ENCODE assay signal across 8 cellular contexts in the genomic region with DNA sequence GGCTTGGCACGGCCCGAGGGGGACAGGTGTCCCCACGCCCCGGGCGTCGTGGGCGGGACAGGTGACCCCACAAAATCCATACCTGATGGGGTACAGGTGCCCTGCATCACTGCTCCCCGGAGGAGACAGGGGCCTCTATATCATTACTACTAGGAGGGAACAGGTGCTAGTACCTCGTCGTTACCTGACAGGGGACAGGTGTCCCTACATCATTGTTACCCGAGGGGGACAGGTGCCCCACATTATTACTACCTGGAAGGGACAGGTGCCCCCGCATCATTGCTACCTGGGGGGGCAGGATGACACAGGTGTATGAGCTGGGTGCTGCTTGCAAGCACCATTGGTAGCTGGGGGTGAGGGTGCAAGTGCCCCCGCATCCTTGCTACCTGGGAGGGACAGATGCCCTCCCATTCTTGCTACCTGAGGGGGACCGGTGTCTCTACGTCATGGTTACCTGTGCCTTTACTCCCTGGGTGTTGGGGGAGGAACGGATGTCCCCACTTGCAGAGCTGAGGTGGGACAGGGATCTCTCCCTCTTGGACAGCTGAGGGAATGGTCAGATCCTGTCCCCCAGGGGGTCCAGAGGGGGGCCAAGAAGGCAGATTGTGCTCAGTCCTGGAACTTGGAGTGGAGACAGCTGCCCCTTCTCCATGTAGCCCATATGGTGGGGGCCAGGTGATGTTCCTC. TPM values are rescaled to one million over a fixed set of nuclear protein-coding genes. Genes with fewer than 3 reads are reported as not detected.
DNase-seq lines count a peak whose midpoint lies in the region; ATAC-seq, FAIRE-seq and TF ChIP-seq lines count a peak whose summit lies in the region.

No MANE protein-coding gene starts in this region.

- H2BK20ac ChIP-seq in H1 (ENCODE audit: low read length) = no peak overlapping the region

- H3K9me3 ChIP-seq in H1 (ENCODE audit: insufficient read depth in 2 of 2, low read depth in 1 of 2, low read length in 1 of 2) = no peaks in the 10 kb centered on the region

- no peak for FAIRE-seq in H1 (lab: Jason Lieb, UNC)

- peak overlapping the region; percentile 65; the same call in 1 of the 2 replicates for H2AK5ac ChIP-seq in H1 (ENCODE audit: low read depth, low read length)

- no peak overlapping the region for H4K5ac ChIP-seq in H1 (ENCODE audit: insufficient read length, low read depth, low read length)

- H3K27ac Mint-ChIP-seq in osteocyte (ENCODE audit: unreplicated experiment) = no peak overlapping the region

- H3K27me3 Mint-ChIP-seq in osteocyte (ENCODE audit: unreplicated experiment) = no peaks in the 10 kb centered on the region

- H3K4me3 Mint-ChIP-seq in osteocyte (ENCODE audit: unreplicated experiment) = peak overlapping the region; percentile 65

- peak overlapping the region; percentile 85 for H4K91ac ChIP-seq in H1 (replicated peaks; ENCODE audit: insufficient read length, low read length)

- no peak overlapping the region for H2BK12ac ChIP-seq in H1 (ENCODE audit: low read depth, low read length)

- no peaks in the 10 kb centered on the region for H3K36me3 Mint-ChIP-seq in osteocyte (ENCODE audit: unreplicated experiment)

- no peak overlapping the region for H2BK5ac ChIP-seq in H1 (ENCODE audit: low read depth, low read length)

- no peak overlapping the region for H3K27ac ChIP-seq in H1 (ENCODE audit: low read depth, low read length)

- no peak overlapping the region for H3K23ac ChIP-seq in H1 (ENCODE audit: insufficient read length)

- POLR2A ChIA-PET in H1 (lab: Charles Lee; ENCODE audit: partially characterized antibody) = interaction anchor here (1.4 kb wide), 1 partner anchor 126 kb away, joined by 3 read pairs; a partner anchor contains a TSS

- peaks cover 12% of the 10 kb centered on the region for H3K79me1 ChIP-seq in H1 (ENCODE audit: low read depth, low read length)

- 29% methylated on average over 12 of the region's 16 CpGs; no CpG with 5 or more reads in 1 of the 2 experiments for WGBS in H1 (ENCODE audit: extremely low coverage in 1 of 2, insufficient coverage in 1 of 2, insufficient read length in 1 of 2, insufficient replicate concordance in 2 of 2, low coverage in 1 of 2, low lambda C conversion rate in 2 of 2, missing lambda C conversion rate in 1 of 2), 2 experiments

- H3K4me1 ChIP-seq in H1 (replicated peaks in 1 of 4; ENCODE audit: control insufficient read depth in 3 of 4, insufficient read depth in 4 of 4, low read length in 3 of 4) = peaks cover 0 to 8% (median 5%) of the 10 kb centered on the region in 4 experiments; a peak in 5 of 7 replicates

- H3K36me3 ChIP-seq in H1 (ENCODE audit: control insufficient read depth in 2 of 4, insufficient read depth in 4 of 4, low read length in 3 of 4) = no peaks in the 10 kb centered on the region

- peak; percentile 59 for DNase-seq in activated CD8-positive, alpha-beta memory T cell treated with anti-CD3 and anti-CD28 coated beads, Interleukin-2, amount 50 U/mL, for 48 hours
- no peak for DNase-seq in activated CD8-positive, alpha-beta memory T cell treated with anti-CD3 and anti-CD28 coated beads for 24 hours
- DNase-seq in NAMALWA (ENCODE audit: low spot score) = peak; percentile 24
- DNase-seq in H1 (ENCODE audit: low read depth in 1 of 2, low spot score in 2 of 2) = no peak
- DNase-seq in osteocyte (ENCODE audit: extremely low spot score, unreplicated experiment) = no peak
- no peak for DNase-seq in NCI-H2029 treated with DMSO at 0.1 percent for 48 hours (lab: John Stamatoyannopoulos, UW)
- DNase-seq in 8988T = no peak

- H2AFZ ChIP-seq in H1 (ENCODE audit: low read length) = no peak overlapping the region

- peak overlapping the region; percentile 62 to 82 (median 77) for H3K4me3 ChIP-seq in H1 (ENCODE audit: extremely low read depth in 1 of 4, insufficient read depth in 2 of 4, low read depth in 3 of 4, low read length in 4 of 4)

- H3K9ac ChIP-seq in H1 (replicated peaks in 1 of 4; ENCODE audit: extremely low read depth in 1 of 4, low read depth in 3 of 4, low read length in 3 of 4) = peak overlapping the region in 2 of 4 experiments; percentile 46 to 50; a peak in 4 of 7 replicates

- peak overlapping the region; percentile 28; the same call in 1 of the 2 replicates for H4K8ac ChIP-seq in H1 (ENCODE audit: extremely low read depth, insufficient read depth, low read length)

- no peak overlapping the region for H3K56ac ChIP-seq in H1 (replicated peaks; ENCODE audit: insufficient read length, low read depth, low read length)

- H3K4ac ChIP-seq in H1 (replicated peaks; ENCODE audit: insufficient read length, low read depth, low read length) = peak overlapping the region; percentile 91

- peaks cover 9% of the 10 kb centered on the region; the same call in 1 of the 2 replicates for H3K23me2 ChIP-seq in H1 (ENCODE audit: low read depth, low read length)

- peaks cover 3 to 32% of the 10 kb centered on the region in 2 experiments; a peak in 3 of 4 replicates for H3K79me2 ChIP-seq in H1 (ENCODE audit: control insufficient read depth in 1 of 2, insufficient read depth in 2 of 2, low read length in 2 of 2)

- peaks cover 16% of the 10 kb centered on the region for H3K4me1 Mint-ChIP-seq in osteocyte (ENCODE audit: unreplicated experiment)

- 0 out of 2 replicates have a peak overlapping the region, but pooled peaks have one; percentile 81 for H2BK15ac ChIP-seq in H1 (ENCODE audit: low read length)

- H3K27me3 ChIP-seq in H1 (replicated peaks in 1 of 4; ENCODE audit: control insufficient read depth in 3 of 4, extremely low read depth in 1 of 4, insufficient read depth in 3 of 4, low read length in 3 of 4) = no peaks in the 10 kb centered on the region

- no peak overlapping the region for H3K18ac ChIP-seq in H1 (ENCODE audit: extremely low read depth, low read length)

- H2BK120ac ChIP-seq in H1 (replicated peaks; ENCODE audit: low read depth, low read length) = no peak overlapping the region

- TF ChIP-seq RAD21 in H1 (IDR thresholded peaks at IDR 0.05 in 1 of 2, conservative IDR thresholded peaks at IDR 0.05 in 1 of 2; ENCODE audit: low read depth in 2 of 2, low read length in 2 of 2) = no peak

- peak overlapping the region; percentile 73 to 96 for H3K4me2 ChIP-seq in H1 (ENCODE audit: insufficient read depth in 1 of 2, low read depth in 2 of 2, low read length in 2 of 2)

- no peak for TF ChIP-seq CTCF in H1 (IDR thresholded peaks at IDR 0.05; ENCODE audit: control extremely low read depth in 1 of 3, insufficient read depth in 1 of 3, low read depth in 1 of 3, low read length in 3 of 3)
- TF ChIP-seq CTCF in osteocyte (IDR thresholded peaks at IDR 0.05) = no peak

- TF ChIP-seq EP300 in H1 (IDR thresholded peaks at IDR 0.05; ENCODE audit: borderline replicate concordance in 1 of 2, low read depth in 2 of 2, low read length in 2 of 2) = no peak

- CTCF ChIA-PET in H1 (lab: Charles Lee; ENCODE audit: partially characterized antibody) = interaction anchor here (1.6 kb wide), 1 partner anchor 8 kb away, joined by 4 read pairs; no protein-coding TSS in a partner anchor

- H4K20me1 ChIP-seq in H1 (replicated peaks in 1 of 2; ENCODE audit: control insufficient read depth in 1 of 2, insufficient read depth in 2 of 2, low read length in 2 of 2) = peaks cover 2 to 11% of the 10 kb centered on the region in 2 experiments

- H3K9me3 Mint-ChIP-seq in osteocyte (ENCODE audit: unreplicated experiment) = no peaks in the 10 kb centered on the region

- H3K14ac ChIP-seq in H1 (ENCODE audit: insufficient read length) = no peak overlapping the region

- ATAC-seq in GM18505 (IDR thresholded peaks at IDR 0.05; ENCODE audit: unreplicated experiment) = no peak

- TF ChIP-seq POLR2A in H1 (IDR thresholded peaks at IDR 0.05; ENCODE audit: control extremely low read depth in 1 of 2, low read depth in 2 of 2, low read length in 2 of 2) (no peak), GM18505 (IDR thresholded peaks at IDR 0.05; ENCODE audit: borderline replicate concordance, extremely low read depth, insufficient read depth, insufficient read length) (no peak)

TF ChIP-seq in H1, 55 proteins besides CTCF, POLR2A, EP300 and RAD21:
- TF ChIP-seq CREB1 (IDR thresholded peaks at IDR 0.05) (0 out of 2 replicates have a peak, but pooled peaks have one; percentile 10), SP4 (IDR thresholded peaks at IDR 0.05; ENCODE audit: low read length) (no peak)

RNA-seq across cellular contexts. Expression of a gene that starts 0.6 kb away (rescaled TPM):
- total RNA-seq in H1 (2021; fragmentation: NEBNext Ultra II Directional; extraction: Animal tissue kit (Norgen Biotek cat#: 25700)) = 8.5 TPM in 2 replicates
- 2.9 and 6.5 TPM in 2 replicates for polyA plus RNA-seq in H1 (2011; rRNA removed)
- 2.7 TPM for polyA plus RNA-seq in H1 (2011; cell fraction: cytosol; rRNA removed)
- 18.3 TPM for polyA plus RNA-seq in H1 (2011; cell fraction: nucleus; rRNA removed)
- 4.4 to 9.8 TPM (median 8.1 TPM) in 4 replicates for polyA plus RNA-seq in H1 (2012, experiment 1 of 2)
- polyA plus RNA-seq in H1 (2012, experiment 2 of 2) = 4.9 TPM
- 8.8 TPM for polyA plus RNA-seq in H1 (2013, experiment 1 of 2)
- 7.7 TPM for polyA plus RNA-seq in H1 (2013, experiment 2 of 2)
- polyA minus RNA-seq in H1 (2011; rRNA and poly(A)+ RNA removed) = 0.71 and 1.8 TPM in 2 replicates
- 4.7 TPM for polyA minus RNA-seq in H1 (2011; cell fraction: cytosol; rRNA and poly(A)+ RNA removed)
- 6.3 TPM for polyA minus RNA-seq in H1 (2011; cell fraction: nucleus; rRNA and poly(A)+ RNA removed)
- total RNA-seq in osteocyte = 24.0 and 25.7 TPM in 2 replicates

RNA-seq across cellular contexts. Expression of a gene that starts 47.3 kb away (rescaled TPM):
- total RNA-seq in H1 (2021; fragmentation: NEBNext Ultra II Directional; extraction: Animal tissue kit (Norgen Biotek cat#: 25700)) = 8.8 and 9.0 TPM in 2 replicates
- 2.2 and 6.7 TPM in 2 replicates for polyA plus RNA-seq in H1 (2011; rRNA removed)
- 5.5 TPM for polyA plus RNA-seq in H1 (2011; cell fraction: cytosol; rRNA removed)
- 6.8 TPM for polyA plus RNA-seq in H1 (2011; cell fraction: nucleus; rRNA removed)
- polyA plus RNA-seq in H1 (2012, experiment 1 of 2) = 4.9 to 9.1 TPM (median 6.0 TPM) in 4 replicates
- 5.2 TPM for polyA plus RNA-seq in H1 (2012, experiment 2 of 2)
- 4.2 TPM for polyA plus RNA-seq in H1 (2013, experiment 1 of 2)
- polyA plus RNA-seq in H1 (2013, experiment 2 of 2) = 4.0 TPM
- polyA minus RNA-seq in H1 (2011; rRNA and poly(A)+ RNA removed) = 6.3 and 8.8 TPM in 2 replicates
- 11.4 TPM for polyA minus RNA-seq in H1 (2011; cell fraction: cytosol; rRNA and poly(A)+ RNA removed)
- 3.9 TPM for polyA minus RNA-seq in H1 (2011; cell fraction: nucleus; rRNA and poly(A)+ RNA removed)
- 12.4 and 13.2 TPM in 2 replicates for total RNA-seq in osteocyte

Comparison
In these comparisons a context has a peak if more than half of its experiments do, and no peak if none do; other contexts are left out.
1. DNase-seq: peak in activated CD8-positive, alpha-beta memory T cell treated with anti-CD3 and anti-CD28 coated beads, Interleukin-2, amount 50 U/mL, for 48 hours (single experiment) and NAMALWA (single experiment); none in activated CD8-positive, alpha-beta memory T cell treated with anti-CD3 and anti-CD28 coated beads for 24 hours (single experiment), H1 (0 of 2), osteocyte (single experiment), NCI-H2029 treated with DMSO at 0.1 percent for 48 hours (single experiment) and 8988T (single experiment).